Comparison of ENCODE assay signal across 1 cellular context in the genomic region with DNA sequence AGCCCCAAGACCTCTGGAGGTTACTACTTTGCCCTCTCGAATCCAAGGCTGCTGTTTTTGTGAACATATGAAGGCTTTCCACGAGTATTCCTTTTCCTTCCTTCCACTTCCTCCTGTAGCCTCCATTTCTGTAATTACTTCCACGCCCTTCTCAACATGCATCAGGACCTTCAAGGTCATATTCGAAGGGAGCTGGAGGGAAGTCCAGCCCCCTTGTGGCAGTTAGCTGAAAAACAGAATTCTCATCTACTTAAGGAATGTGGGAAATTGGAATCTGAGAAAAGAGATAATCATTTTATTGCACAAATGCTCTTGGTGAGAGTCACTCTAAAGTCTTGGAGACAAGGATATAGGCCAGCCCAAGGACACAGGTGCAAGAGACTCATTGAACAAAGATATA.
TF ChIP-seq lines count a peak whose summit lies in the region.

No MANE protein-coding gene starts in this region.

TF ChIP-seq in SK-N-SH treated with all-trans-retinoic acid at 6 μM for 48 hours, 23 proteins besides CTCF, POLR2A, EP300 and RAD21 (continued from another document):
- TF ChIP-seq, protein P1, sequence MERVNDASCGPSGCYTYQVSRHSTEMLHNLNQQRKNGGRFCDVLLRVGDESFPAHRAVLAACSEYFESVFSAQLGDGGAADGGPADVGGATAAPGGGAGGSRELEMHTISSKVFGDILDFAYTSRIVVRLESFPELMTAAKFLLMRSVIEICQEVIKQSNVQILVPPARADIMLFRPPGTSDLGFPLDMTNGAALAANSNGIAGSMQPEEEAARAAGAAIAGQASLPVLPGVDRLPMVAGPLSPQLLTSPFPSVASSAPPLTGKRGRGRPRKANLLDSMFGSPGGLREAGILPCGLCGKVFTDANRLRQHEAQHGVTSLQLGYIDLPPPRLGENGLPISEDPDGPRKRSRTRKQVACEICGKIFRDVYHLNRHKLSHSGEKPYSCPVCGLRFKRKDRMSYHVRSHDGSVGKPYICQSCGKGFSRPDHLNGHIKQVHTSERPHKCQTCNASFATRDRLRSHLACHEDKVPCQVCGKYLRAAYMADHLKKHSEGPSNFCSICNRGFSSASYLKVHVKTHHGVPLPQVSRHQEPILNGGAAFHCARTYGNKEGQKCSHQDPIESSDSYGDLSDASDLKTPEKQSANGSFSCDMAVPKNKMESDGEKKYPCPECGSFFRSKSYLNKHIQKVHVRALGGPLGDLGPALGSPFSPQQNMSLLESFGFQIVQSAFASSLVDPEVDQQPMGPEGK (CRISPR knock-in tag; IDR thresholded peaks at IDR 0.05; ENCODE audit: borderline replicate concordance), result no peak
- no peak for TF ChIP-seq ZNF565 (CRISPR knock-in tag; conservative IDR thresholded peaks at IDR 0.05; ENCODE audit: low read depth)
- TF ChIP-seq ESRRG (CRISPR knock-in tag; IDR thresholded peaks at IDR 0.05), result no peak
- TF ChIP-seq CSDC2 (CRISPR knock-in tag; IDR thresholded peaks at IDR 0.05), result no peak
- no peak for TF ChIP-seq ZNF8 (CRISPR knock-in tag; IDR thresholded peaks at IDR 0.05)
- TF ChIP-seq TCF4 (CRISPR knock-in tag; IDR thresholded peaks at IDR 0.05; ENCODE audit: borderline replicate concordance), result no peak
- no peak for TF ChIP-seq GLIS3 (CRISPR knock-in tag; IDR thresholded peaks at IDR 0.05)
- no peak for TF ChIP-seq BACH2 (CRISPR knock-in tag; IDR thresholded peaks at IDR 0.05; ENCODE audit: borderline replicate concordance)
